Comparison of ENCODE assay signal across 14 cellular contexts in the genomic region with DNA sequence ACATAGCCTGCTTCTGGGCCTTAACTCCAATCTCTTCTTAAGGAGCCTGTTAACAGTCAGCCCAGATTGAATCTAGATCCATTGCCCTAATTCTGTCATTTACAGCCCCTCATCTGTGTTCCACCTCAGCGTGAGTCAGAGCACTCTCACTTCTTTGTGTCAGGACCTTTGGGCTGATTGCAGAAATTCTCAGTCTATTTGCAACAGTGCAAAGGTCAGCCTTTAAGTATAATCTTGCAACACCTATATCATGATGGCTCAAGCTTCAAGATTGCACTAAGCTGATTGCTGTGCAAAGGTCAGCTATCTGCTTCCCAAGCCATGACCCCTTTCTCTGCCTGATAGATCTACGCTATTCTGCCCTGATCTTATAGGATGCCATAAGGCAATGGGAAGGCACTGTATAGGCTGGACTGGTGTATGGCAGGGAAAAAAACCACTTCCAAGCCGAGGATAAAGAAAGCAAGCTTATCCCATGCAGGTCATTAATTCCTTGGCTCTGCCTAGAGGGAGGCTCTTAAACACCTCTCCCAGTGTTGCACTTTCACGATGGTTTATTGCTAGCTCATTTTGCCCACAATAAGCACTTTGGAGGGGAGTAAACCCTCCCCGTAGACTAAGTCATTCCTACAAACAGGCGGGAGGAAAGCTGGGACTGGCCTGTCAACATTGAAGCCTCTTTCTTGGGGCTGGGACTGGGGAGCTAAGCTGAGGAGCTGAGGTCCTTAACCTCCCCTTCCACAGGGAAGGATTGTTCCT.
DNase-seq lines count a peak whose midpoint lies in the region; ATAC-seq and TF ChIP-seq lines count a peak whose summit lies in the region.
"Had no signal": no experiment of that assay in that cellular context is flagged by ENCODE, and none has a peak within 500 bp of the region (broad histone marks: within the 10 kb centered on the region; RNA-seq: fewer than 3 reads in every experiment).

No MANE protein-coding gene starts in this region.

- H3K4me1 ChIP-seq in CD8-positive, alpha-beta T cell (ENCODE audit: insufficient read depth, low read length) = no peaks in the 10 kb centered on the region
- H3K4me1 ChIP-seq in left lung = peaks cover 0 to 6% of the 10 kb centered on the region in 2 donors
- H3K4me1 ChIP-seq in Karpas-422 (ENCODE audit: low read length) = no peaks in the 10 kb centered on the region
- no peaks in the 10 kb centered on the region for H3K4me1 ChIP-seq in effector memory CD4-positive, alpha-beta T cell (ENCODE audit: control insufficient read depth, insufficient read depth, low read length, poor library complexity, severe bottlenecking)
- no peaks in the 10 kb centered on the region for H3K4me1 ChIP-seq in psoas muscle

- no peaks in the 10 kb centered on the region for H3K79me2 ChIP-seq in Karpas-422 (ENCODE audit: low read length)

- no peaks in the 10 kb centered on the region for H3K9me2 ChIP-seq in Karpas-422 (replicated peaks; ENCODE audit: insufficient read depth, low read length)

- POLR2A ChIA-PET in CD8-positive, alpha-beta T cell (lab: Charles Lee) = no interaction called here

- CTCF ChIA-PET in CD8-positive, alpha-beta T cell (lab: Charles Lee) = interaction anchor here (1.3 to 2.3 kb wide), 4 partner anchors 8 to 486 kb away, joined by 4 to 10 read pairs (median 5); no protein-coding TSS in a partner anchor

- no peak for DNase-seq in CD8-positive, alpha-beta T cell
- DNase-seq in HuH-7 (ENCODE audit: low spot score) (peak; percentile 71), astrocyte of the spinal cord (ENCODE audit: low read depth, low spot score) (peak; percentile 13), left lung (no peak), NAMALWA (ENCODE audit: low spot score) (no peak), Karpas-422 (no peak), psoas muscle (no peak)
- no peak for DNase-seq in effector memory CD4-positive, alpha-beta T cell
- DNase-seq: activated naive CD8-positive, alpha-beta T cell treated with anti-CD3 and anti-CD28 coated beads, Interleukin-2, amount 10 ng/mL, durations not matched to agents 7 days and 5 days; CD4-positive, alpha-beta T cell; NCI-H1048; right cardiac atrium had no signal

- H3K4me1 Mint-ChIP-seq in CD8-positive, alpha-beta T cell (ENCODE audit: low read depth) = no peaks in the 10 kb centered on the region
- H3K4me1 Mint-ChIP-seq: activated naive CD8-positive, alpha-beta T cell treated with anti-CD3 and anti-CD28 coated beads, Interleukin-2, amount 10 ng/mL, durations not matched to agents 7 days and 5 days had no signal

- in situ Hi-C loops in astrocyte of the spinal cord (cut with HindIII; ENCODE audit: low sequenced_read_pairs) = no loop called here

- intact Hi-C loops in CD8-positive, alpha-beta T cell (cut with DNase I, micrococcal nuclease) = no loop called here
- intact Hi-C loops in left lung (cut with DNase I) (no loop called here), psoas muscle (cut with DNase I) (no loop called here)

- H3K36me3 Mint-ChIP-seq in CD8-positive, alpha-beta T cell = peaks cover 41% of the 10 kb centered on the region
- H3K36me3 Mint-ChIP-seq: activated naive CD8-positive, alpha-beta T cell treated with anti-CD3 and anti-CD28 coated beads, Interleukin-2, amount 10 ng/mL, durations not matched to agents 7 days and 5 days had no signal

- H3K27ac Mint-ChIP-seq in CD8-positive, alpha-beta T cell = peak overlapping the region; percentile 52
- H3K27ac Mint-ChIP-seq: activated naive CD8-positive, alpha-beta T cell treated with anti-CD3 and anti-CD28 coated beads, Interleukin-2, amount 10 ng/mL, durations not matched to agents 7 days and 5 days; CD4-positive, alpha-beta T cell had no signal

- H3K4me2 ChIP-seq in Karpas-422 (ENCODE audit: low read depth, low read length, poor library complexity, severe bottlenecking) = no peak overlapping the region

- H3K4me3 ChIP-seq in CD8-positive, alpha-beta T cell (ENCODE audit: low read depth, low read length) = no peak overlapping the region
- no peak overlapping the region for H3K4me3 ChIP-seq in astrocyte of the spinal cord (ENCODE audit: low read depth, low read length)
- H3K4me3 ChIP-seq in left lung = no peak overlapping the region
- H3K4me3 ChIP-seq in Karpas-422 (ENCODE audit: low read length) = no peak overlapping the region
- no peak overlapping the region for H3K4me3 ChIP-seq in effector memory CD4-positive, alpha-beta T cell (ENCODE audit: insufficient read depth, low read depth, low read length, poor library complexity, severe bottlenecking)
- H3K4me3 ChIP-seq in psoas muscle = no peak overlapping the region
- H3K4me3 ChIP-seq: Peyer's patch had no signal

- H2AFZ ChIP-seq in Karpas-422 (ENCODE audit: low read length) = no peak overlapping the region

- H3K9me3 ChIP-seq in CD8-positive, alpha-beta T cell (ENCODE audit: low read length) = no peaks in the 10 kb centered on the region
- H3K9me3 ChIP-seq in left lung (no peaks in the 10 kb centered on the region), Karpas-422 (ENCODE audit: low read length) (no peaks in the 10 kb centered on the region), psoas muscle (no peaks in the 10 kb centered on the region)
- no peaks in the 10 kb centered on the region for H3K9me3 ChIP-seq in effector memory CD4-positive, alpha-beta T cell (ENCODE audit: control insufficient read depth, low read length)
- H3K9me3 ChIP-seq: Peyer's patch had no signal

- no peaks in the 10 kb centered on the region for H4K20me1 ChIP-seq in Karpas-422 (ENCODE audit: insufficient read depth, low read depth, low read length)

- H3K27ac ChIP-seq in CD8-positive, alpha-beta T cell (ENCODE audit: low read depth, low read length) = no peak overlapping the region
- no peak overlapping the region for H3K27ac ChIP-seq in left lung
- H3K27ac ChIP-seq in Karpas-422 (ENCODE audit: low read length) = no peak overlapping the region
- no peak overlapping the region for H3K27ac ChIP-seq in effector memory CD4-positive, alpha-beta T cell (ENCODE audit: insufficient read depth, low read length, poor library complexity, severe bottlenecking)
- H3K27ac ChIP-seq in psoas muscle = no peak overlapping the region
- H3K27ac ChIP-seq: epithelial cell of prostate had no signal

- H3K36me3 ChIP-seq in CD8-positive, alpha-beta T cell (ENCODE audit: insufficient read depth, low read length) = no peaks in the 10 kb centered on the region
- H3K36me3 ChIP-seq in left lung (no peaks in the 10 kb centered on the region), Karpas-422 (ENCODE audit: insufficient read depth, low read length) (no peaks in the 10 kb centered on the region), psoas muscle (ENCODE audit: insufficient read depth in 1 of 2, low read depth in 1 of 2) (no peaks in the 10 kb centered on the region)
- no peaks in the 10 kb centered on the region for H3K36me3 ChIP-seq in effector memory CD4-positive, alpha-beta T cell (ENCODE audit: control insufficient read depth, insufficient read depth, low read length)

- H3K9ac ChIP-seq in Karpas-422 (ENCODE audit: low read length) = no peak overlapping the region

- no peaks in the 10 kb centered on the region for H3K9me3 Mint-ChIP-seq in CD8-positive, alpha-beta T cell
- H3K9me3 Mint-ChIP-seq: activated naive CD8-positive, alpha-beta T cell treated with anti-CD3 and anti-CD28 coated beads, Interleukin-2, amount 10 ng/mL, durations not matched to agents 7 days and 5 days; CD4-positive, alpha-beta T cell had no signal

- H3K4me3 Mint-ChIP-seq in CD8-positive, alpha-beta T cell = no peak overlapping the region
- H3K4me3 Mint-ChIP-seq: activated naive CD8-positive, alpha-beta T cell treated with anti-CD3 and anti-CD28 coated beads, Interleukin-2, amount 10 ng/mL, durations not matched to agents 7 days and 5 days; CD4-positive, alpha-beta T cell had no signal

- no peaks in the 10 kb centered on the region for H3K27me3 Mint-ChIP-seq in CD8-positive, alpha-beta T cell (ENCODE audit: low read depth)
- H3K27me3 Mint-ChIP-seq: activated naive CD8-positive, alpha-beta T cell treated with anti-CD3 and anti-CD28 coated beads, Interleukin-2, amount 10 ng/mL, durations not matched to agents 7 days and 5 days; CD4-positive, alpha-beta T cell had no signal

- WGBS in psoas muscle, 3 donors = 68 to 75% (median 72%) methylated on average over 6 of the region's 6 CpGs

- ATAC-seq in CD8-positive, alpha-beta T cell = no peak
- ATAC-seq in left lung (peak; percentile 42), psoas muscle (no peak)
- ATAC-seq: right cardiac atrium had no signal

- H3K27me3 ChIP-seq in CD8-positive, alpha-beta T cell (ENCODE audit: insufficient read depth, low read length) = no peaks in the 10 kb centered on the region
- peaks cover 0 to 22% of the 10 kb centered on the region in 2 donors for H3K27me3 ChIP-seq in left lung
- H3K27me3 ChIP-seq in Karpas-422 (ENCODE audit: low read length) = no peaks in the 10 kb centered on the region
- H3K27me3 ChIP-seq in effector memory CD4-positive, alpha-beta T cell (replicated peaks; ENCODE audit: control insufficient read depth, insufficient read depth, low read length, poor library complexity, severe bottlenecking) = no peaks in the 10 kb centered on the region
- peaks cover 0 to 23% (median 5%) of the 10 kb centered on the region in 3 donors for H3K27me3 ChIP-seq in psoas muscle (ENCODE audit: insufficient read depth in 3 of 3, low read length in 2 of 3)
- H3K27me3 ChIP-seq: Peyer's patch had no signal

- no peak for TF ChIP-seq CTCF in CD8-positive, alpha-beta T cell (IDR thresholded peaks at IDR 0.05)
- no peak for TF ChIP-seq CTCF in astrocyte of the spinal cord (IDR thresholded peaks at IDR 0.05; ENCODE audit: low read depth, low read length)
- TF ChIP-seq CTCF in left lung (IDR thresholded peaks at IDR 0.05) = no peak
- no peak for TF ChIP-seq CTCF in psoas muscle (IDR thresholded peaks at IDR 0.05)

Comparison
In these comparisons a context has a peak if more than half of its experiments do, and no peak if none do; other contexts are left out.
1. DNase-seq: peak in HuH-7 (single experiment) and astrocyte of the spinal cord (single experiment); none in CD8-positive, alpha-beta T cell (0 of 7), left lung (0 of 2), NAMALWA (single experiment), Karpas-422 (single experiment), effector memory CD4-positive, alpha-beta T cell (0 of 3) and psoas muscle (0 of 2).